In genomic region chr13:91741925-91742324, GRCh38 we compare ENCODE assay signal across 1 cellular context.
TF ChIP-seq lines count a peak whose summit lies in the region.

No MANE protein-coding gene starts in this region.

TF ChIP-seq in WTC11, 78 proteins besides CTCF, POLR2A, EP300 and RAD21 (continued from another document):
- TF ChIP-seq, protein P1, sequence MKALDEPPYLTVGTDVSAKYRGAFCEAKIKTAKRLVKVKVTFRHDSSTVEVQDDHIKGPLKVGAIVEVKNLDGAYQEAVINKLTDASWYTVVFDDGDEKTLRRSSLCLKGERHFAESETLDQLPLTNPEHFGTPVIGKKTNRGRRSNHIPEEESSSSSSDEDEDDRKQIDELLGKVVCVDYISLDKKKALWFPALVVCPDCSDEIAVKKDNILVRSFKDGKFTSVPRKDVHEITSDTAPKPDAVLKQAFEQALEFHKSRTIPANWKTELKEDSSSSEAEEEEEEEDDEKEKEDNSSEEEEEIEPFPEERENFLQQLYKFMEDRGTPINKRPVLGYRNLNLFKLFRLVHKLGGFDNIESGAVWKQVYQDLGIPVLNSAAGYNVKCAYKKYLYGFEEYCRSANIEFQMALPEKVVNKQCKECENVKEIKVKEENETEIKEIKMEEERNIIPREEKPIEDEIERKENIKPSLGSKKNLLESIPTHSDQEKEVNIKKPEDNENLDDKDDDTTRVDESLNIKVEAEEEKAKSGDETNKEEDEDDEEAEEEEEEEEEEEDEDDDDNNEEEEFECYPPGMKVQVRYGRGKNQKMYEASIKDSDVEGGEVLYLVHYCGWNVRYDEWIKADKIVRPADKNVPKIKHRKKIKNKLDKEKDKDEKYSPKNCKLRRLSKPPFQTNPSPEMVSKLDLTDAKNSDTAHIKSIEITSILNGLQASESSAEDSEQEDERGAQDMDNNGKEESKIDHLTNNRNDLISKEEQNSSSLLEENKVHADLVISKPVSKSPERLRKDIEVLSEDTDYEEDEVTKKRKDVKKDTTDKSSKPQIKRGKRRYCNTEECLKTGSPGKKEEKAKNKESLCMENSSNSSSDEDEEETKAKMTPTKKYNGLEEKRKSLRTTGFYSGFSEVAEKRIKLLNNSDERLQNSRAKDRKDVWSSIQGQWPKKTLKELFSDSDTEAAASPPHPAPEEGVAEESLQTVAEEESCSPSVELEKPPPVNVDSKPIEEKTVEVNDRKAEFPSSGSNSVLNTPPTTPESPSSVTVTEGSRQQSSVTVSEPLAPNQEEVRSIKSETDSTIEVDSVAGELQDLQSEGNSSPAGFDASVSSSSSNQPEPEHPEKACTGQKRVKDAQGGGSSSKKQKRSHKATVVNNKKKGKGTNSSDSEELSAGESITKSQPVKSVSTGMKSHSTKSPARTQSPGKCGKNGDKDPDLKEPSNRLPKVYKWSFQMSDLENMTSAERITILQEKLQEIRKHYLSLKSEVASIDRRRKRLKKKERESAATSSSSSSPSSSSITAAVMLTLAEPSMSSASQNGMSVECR (CRISPR knock-in tag; IDR thresholded peaks at IDR 0.05; ENCODE audit: borderline replicate concordance), result no peak
- TF ChIP-seq NFATC4 (CRISPR knock-in tag; IDR thresholded peaks at IDR 0.05), result no peak
- TF ChIP-seq, protein P2, sequence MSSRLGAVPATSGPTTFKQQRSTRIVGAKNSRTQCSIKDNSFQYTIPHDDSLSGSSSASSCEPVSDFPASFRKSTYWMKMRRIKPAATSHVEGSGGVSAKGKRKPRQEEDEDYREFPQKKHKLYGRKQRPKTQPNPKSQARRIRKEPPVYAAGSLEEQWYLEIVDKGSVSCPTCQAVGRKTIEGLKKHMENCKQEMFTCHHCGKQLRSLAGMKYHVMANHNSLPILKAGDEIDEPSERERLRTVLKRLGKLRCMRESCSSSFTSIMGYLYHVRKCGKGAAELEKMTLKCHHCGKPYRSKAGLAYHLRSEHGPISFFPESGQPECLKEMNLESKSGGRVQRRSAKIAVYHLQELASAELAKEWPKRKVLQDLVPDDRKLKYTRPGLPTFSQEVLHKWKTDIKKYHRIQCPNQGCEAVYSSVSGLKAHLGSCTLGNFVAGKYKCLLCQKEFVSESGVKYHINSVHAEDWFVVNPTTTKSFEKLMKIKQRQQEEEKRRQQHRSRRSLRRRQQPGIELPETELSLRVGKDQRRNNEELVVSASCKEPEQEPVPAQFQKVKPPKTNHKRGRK (CRISPR knock-in tag; IDR thresholded peaks at IDR 0.05; ENCODE audit: borderline replicate concordance), result no peak
- TF ChIP-seq GRHL2 (CRISPR knock-in tag; IDR thresholded peaks at IDR 0.05; ENCODE audit: insufficient replicate concordance, severe bottlenecking), result no peak
- TF ChIP-seq CDX4 (CRISPR knock-in tag; IDR thresholded peaks at IDR 0.05; ENCODE audit: borderline replicate concordance), result no peak
- no peak for TF ChIP-seq OVOL2 (CRISPR knock-in tag; IDR thresholded peaks at IDR 0.05; ENCODE audit: borderline replicate concordance)
- no peak for TF ChIP-seq ZNF219 (CRISPR knock-in tag; IDR thresholded peaks at IDR 0.05; ENCODE audit: borderline replicate concordance)
- TF ChIP-seq, protein P3, sequence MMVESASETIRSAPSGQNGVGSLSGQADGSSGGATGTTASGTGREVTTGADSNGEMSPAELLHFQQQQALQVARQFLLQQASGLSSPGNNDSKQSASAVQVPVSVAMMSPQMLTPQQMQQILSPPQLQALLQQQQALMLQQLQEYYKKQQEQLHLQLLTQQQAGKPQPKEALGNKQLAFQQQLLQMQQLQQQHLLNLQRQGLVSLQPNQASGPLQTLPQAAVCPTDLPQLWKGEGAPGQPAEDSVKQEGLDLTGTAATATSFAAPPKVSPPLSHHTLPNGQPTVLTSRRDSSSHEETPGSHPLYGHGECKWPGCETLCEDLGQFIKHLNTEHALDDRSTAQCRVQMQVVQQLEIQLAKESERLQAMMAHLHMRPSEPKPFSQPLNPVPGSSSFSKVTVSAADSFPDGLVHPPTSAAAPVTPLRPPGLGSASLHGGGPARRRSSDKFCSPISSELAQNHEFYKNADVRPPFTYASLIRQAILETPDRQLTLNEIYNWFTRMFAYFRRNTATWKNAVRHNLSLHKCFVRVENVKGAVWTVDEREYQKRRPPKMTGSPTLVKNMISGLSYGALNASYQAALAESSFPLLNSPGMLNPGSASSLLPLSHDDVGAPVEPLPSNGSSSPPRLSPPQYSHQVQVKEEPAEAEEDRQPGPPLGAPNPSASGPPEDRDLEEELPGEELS (CRISPR knock-in tag; IDR thresholded peaks at IDR 0.05), result no peak
- TF ChIP-seq NFYB (CRISPR knock-in tag; conservative IDR thresholded peaks at IDR 0.05; ENCODE audit: low read depth), result no peak
- TF ChIP-seq SOX15 (CRISPR knock-in tag; IDR thresholded peaks at IDR 0.05), result no peak
- no peak for TF ChIP-seq E2F5 (CRISPR knock-in tag; IDR thresholded peaks at IDR 0.05)
- TF ChIP-seq, protein P4, sequence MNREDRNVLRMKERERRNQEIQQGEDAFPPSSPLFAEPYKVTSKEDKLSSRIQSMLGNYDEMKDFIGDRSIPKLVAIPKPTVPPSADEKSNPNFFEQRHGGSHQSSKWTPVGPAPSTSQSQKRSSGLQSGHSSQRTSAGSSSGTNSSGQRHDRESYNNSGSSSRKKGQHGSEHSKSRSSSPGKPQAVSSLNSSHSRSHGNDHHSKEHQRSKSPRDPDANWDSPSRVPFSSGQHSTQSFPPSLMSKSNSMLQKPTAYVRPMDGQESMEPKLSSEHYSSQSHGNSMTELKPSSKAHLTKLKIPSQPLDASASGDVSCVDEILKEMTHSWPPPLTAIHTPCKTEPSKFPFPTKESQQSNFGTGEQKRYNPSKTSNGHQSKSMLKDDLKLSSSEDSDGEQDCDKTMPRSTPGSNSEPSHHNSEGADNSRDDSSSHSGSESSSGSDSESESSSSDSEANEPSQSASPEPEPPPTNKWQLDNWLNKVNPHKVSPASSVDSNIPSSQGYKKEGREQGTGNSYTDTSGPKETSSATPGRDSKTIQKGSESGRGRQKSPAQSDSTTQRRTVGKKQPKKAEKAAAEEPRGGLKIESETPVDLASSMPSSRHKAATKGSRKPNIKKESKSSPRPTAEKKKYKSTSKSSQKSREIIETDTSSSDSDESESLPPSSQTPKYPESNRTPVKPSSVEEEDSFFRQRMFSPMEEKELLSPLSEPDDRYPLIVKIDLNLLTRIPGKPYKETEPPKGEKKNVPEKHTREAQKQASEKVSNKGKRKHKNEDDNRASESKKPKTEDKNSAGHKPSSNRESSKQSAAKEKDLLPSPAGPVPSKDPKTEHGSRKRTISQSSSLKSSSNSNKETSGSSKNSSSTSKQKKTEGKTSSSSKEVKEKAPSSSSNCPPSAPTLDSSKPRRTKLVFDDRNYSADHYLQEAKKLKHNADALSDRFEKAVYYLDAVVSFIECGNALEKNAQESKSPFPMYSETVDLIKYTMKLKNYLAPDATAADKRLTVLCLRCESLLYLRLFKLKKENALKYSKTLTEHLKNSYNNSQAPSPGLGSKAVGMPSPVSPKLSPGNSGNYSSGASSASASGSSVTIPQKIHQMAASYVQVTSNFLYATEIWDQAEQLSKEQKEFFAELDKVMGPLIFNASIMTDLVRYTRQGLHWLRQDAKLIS (CRISPR knock-in tag; IDR thresholded peaks at IDR 0.05; ENCODE audit: borderline replicate concordance), result no peak
- TF ChIP-seq FOXK1 (CRISPR knock-in tag; IDR thresholded peaks at IDR 0.05), result no peak
